Comparison of ENCODE assay signal across 3 cellular contexts in the genomic region with DNA sequence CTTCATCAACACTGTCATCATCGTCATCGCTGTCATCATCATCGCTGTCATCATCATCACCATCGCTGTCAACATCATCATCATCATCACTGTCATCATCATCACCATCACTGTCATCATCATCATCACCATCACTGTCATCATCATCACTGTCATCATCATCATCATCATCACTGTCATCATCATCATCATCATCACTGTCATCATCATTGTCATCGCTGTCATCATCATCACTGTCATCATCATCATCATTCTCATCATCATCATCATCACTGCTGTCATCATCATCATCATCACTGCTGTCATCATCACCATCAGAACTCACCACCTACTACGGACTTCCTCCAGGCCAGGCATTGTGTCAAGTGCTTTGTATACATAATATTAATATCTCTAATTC.
A peak's percentile ranks its signal among the peaks of the same experiment; 100 is the strongest.
TF ChIP-seq lines count a peak whose summit lies in the region.

No MANE protein-coding gene starts in this region.

TF ChIP-seq in GM23338, 12 proteins besides CTCF, POLR2A, EP300 and RAD21:
- TF ChIP-seq JUNB (IDR thresholded peaks at IDR 0.05; ENCODE audit: unreplicated experiment) (no peak), CREB1 (CRISPR knock-in tag; IDR thresholded peaks at IDR 0.05; ENCODE audit: low read depth) (peak; percentile 69; the same call in 1 of the 2 replicates)

TF ChIP-seq in HEK293T, 16 proteins besides CTCF, POLR2A, EP300 and RAD21:
- TF ChIP-seq ZNF384 (IDR thresholded peaks at IDR 0.05), result no peak
- no peak for TF ChIP-seq L3MBTL2 (conservative IDR thresholded peaks at IDR 0.05)
- 0 out of 2 replicates have a peak, but pooled peaks have one; percentile 10 for TF ChIP-seq TARDBP (IDR thresholded peaks at IDR 0.05)
TF ChIP-seq in HEK293T: peak in this region for 1.

TF ChIP-seq in H1, 55 proteins besides CTCF, POLR2A, EP300 and RAD21:
- TF ChIP-seq POU5F1 (IDR thresholded peaks at IDR 0.05; ENCODE audit: low read depth, low read length) (no peak), SP1 (IDR thresholded peaks at IDR 0.05; ENCODE audit: low read depth, low read length) (no peak), PHF8 (conservative IDR thresholded peaks at IDR 0.05; ENCODE audit: low read depth, low read length) (no peak), SAP30 (IDR thresholded peaks at IDR 0.05; ENCODE audit: insufficient read depth, insufficient replicate concordance, low read length) (no peak), RBBP5 (IDR thresholded peaks at IDR 0.05; ENCODE audit: borderline replicate concordance, low read depth, low read length) (no peak), HDAC6 (IDR thresholded peaks at IDR 0.05; ENCODE audit: low read depth, low read length) (no peak), SP2 (IDR thresholded peaks at IDR 0.05; ENCODE audit: low read length) (no peak), RFX5 (IDR thresholded peaks at IDR 0.05; ENCODE audit: borderline replicate concordance, low read depth, low read length) (no peak), ATF2 (IDR thresholded peaks at IDR 0.05; ENCODE audit: low read length) (no peak), BACH1 (IDR thresholded peaks at IDR 0.05; ENCODE audit: low read length) (no peak), KDM1A (IDR thresholded peaks at IDR 0.05; ENCODE audit: borderline replicate concordance, low read length) (no peak), GTF2F1 (IDR thresholded peaks at IDR 0.05; ENCODE audit: borderline replicate concordance, low read depth, low read length) (no peak), ASH2L (IDR thresholded peaks at IDR 0.05; ENCODE audit: low read length) (no peak), SUZ12 (IDR thresholded peaks at IDR 0.05; ENCODE audit: low read length) (no peak), E2F6 (IDR thresholded peaks at IDR 0.05) (no peak), JUND (IDR thresholded peaks at IDR 0.05; ENCODE audit: low read length) (no peak), CHD2 (IDR thresholded peaks at IDR 0.05; ENCODE audit: low read length) (no peak), MAFK (IDR thresholded peaks at IDR 0.05; ENCODE audit: low read depth, low read length) (no peak), MAX (IDR thresholded peaks at IDR 0.05) (no peak)
TF ChIP-seq in H1: peak in this region for 0.
